ENCODE assay signal across 1 cellular context in the genomic region with DNA sequence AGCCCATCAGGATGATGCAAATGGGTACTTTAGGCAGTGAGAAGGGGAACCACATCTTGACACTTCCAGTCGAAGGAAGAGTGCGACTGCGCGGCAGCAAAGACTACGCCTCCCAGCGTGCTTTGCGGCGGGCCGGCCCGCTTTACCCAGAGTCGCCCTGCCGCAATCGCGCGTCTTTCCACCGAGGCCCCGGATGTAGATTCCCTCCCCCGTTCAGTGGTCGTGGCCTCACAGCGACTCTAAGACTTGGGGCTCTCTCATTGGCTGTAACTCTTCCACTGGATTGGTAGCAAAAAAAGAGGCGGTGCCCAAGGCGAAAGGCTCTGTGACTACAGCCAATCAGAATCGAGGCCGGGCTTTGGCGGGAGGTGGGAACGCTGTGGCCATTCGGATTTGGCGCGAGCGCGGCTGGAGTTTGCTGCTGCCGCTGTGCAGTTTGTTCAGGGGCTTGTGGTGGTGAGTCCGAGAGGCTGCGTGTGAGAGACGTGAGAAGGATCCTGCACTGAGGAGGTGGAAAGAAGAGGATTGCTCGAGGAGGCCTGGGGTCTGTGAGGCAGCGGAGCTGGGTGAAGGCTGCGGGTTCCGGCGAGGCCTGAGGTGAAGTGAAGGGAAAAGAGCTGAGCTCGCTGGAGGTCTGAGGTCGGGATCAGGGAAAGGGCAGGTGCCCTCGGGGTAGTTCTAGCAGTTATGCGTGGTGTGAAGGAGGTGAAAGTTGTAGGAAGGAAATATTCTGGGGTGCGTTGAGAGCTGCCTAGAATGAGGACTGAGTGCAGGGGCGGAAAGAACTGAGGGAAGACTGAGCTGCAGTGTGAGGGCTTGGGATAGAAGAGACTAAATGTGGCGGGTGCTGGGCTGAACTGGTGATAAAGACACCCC.
TF ChIP-seq lines count a peak whose summit lies in the region.

A gene with protein sequence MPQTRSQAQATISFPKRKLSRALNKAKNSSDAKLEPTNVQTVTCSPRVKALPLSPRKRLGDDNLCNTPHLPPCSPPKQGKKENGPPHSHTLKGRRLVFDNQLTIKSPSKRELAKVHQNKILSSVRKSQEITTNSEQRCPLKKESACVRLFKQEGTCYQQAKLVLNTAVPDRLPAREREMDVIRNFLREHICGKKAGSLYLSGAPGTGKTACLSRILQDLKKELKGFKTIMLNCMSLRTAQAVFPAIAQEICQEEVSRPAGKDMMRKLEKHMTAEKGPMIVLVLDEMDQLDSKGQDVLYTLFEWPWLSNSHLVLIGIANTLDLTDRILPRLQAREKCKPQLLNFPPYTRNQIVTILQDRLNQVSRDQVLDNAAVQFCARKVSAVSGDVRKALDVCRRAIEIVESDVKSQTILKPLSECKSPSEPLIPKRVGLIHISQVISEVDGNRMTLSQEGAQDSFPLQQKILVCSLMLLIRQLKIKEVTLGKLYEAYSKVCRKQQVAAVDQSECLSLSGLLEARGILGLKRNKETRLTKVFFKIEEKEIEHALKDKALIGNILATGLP (plus strand): TSS at position 386 of the 876 bp plus-strand sequence. CDS start 1,542 bp downstream, outside the sequence.

TF ChIP-seq in HepG2, 621 proteins besides CTCF, POLR2A, EP300 and RAD21 (continued from another document and continues in another):
- TF ChIP-seq, protein P1, sequence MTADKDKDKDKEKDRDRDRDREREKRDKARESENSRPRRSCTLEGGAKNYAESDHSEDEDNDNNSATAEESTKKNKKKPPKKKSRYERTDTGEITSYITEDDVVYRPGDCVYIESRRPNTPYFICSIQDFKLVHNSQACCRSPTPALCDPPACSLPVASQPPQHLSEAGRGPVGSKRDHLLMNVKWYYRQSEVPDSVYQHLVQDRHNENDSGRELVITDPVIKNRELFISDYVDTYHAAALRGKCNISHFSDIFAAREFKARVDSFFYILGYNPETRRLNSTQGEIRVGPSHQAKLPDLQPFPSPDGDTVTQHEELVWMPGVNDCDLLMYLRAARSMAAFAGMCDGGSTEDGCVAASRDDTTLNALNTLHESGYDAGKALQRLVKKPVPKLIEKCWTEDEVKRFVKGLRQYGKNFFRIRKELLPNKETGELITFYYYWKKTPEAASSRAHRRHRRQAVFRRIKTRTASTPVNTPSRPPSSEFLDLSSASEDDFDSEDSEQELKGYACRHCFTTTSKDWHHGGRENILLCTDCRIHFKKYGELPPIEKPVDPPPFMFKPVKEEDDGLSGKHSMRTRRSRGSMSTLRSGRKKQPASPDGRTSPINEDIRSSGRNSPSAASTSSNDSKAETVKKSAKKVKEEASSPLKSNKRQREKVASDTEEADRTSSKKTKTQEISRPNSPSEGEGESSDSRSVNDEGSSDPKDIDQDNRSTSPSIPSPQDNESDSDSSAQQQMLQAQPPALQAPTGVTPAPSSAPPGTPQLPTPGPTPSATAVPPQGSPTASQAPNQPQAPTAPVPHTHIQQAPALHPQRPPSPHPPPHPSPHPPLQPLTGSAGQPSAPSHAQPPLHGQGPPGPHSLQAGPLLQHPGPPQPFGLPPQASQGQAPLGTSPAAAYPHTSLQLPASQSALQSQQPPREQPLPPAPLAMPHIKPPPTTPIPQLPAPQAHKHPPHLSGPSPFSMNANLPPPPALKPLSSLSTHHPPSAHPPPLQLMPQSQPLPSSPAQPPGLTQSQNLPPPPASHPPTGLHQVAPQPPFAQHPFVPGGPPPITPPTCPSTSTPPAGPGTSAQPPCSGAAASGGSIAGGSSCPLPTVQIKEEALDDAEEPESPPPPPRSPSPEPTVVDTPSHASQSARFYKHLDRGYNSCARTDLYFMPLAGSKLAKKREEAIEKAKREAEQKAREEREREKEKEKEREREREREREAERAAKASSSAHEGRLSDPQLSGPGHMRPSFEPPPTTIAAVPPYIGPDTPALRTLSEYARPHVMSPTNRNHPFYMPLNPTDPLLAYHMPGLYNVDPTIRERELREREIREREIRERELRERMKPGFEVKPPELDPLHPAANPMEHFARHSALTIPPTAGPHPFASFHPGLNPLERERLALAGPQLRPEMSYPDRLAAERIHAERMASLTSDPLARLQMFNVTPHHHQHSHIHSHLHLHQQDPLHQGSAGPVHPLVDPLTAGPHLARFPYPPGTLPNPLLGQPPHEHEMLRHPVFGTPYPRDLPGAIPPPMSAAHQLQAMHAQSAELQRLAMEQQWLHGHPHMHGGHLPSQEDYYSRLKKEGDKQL (CRISPR knock-in tag; IDR thresholded peaks at IDR 0.05; ENCODE audit: low read depth), result no peak
- TF ChIP-seq, protein P2, sequence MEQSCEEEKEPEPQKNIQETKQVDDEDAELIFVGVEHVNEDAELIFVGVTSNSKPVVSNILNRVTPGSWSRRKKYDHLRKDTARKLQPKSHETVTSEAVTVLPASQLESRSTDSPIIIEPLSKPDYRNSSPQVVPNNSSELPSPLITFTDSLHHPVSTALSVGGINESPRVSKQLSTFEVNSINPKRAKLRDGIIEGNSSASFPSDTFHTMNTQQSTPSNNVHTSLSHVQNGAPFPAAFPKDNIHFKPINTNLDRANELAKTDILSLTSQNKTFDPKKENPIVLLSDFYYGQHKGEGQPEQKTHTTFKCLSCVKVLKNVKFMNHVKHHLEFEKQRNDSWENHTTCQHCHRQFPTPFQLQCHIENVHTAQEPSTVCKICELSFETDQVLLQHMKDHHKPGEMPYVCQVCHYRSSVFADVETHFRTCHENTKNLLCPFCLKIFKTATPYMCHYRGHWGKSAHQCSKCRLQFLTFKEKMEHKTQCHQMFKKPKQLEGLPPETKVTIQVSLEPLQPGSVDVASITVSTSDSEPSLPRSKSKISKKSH (CRISPR knock-in tag; IDR thresholded peaks at IDR 0.05; ENCODE audit: borderline replicate concordance), result peak; percentile 89
- TF ChIP-seq TRIM24 (CRISPR knock-in tag; IDR thresholded peaks at IDR 0.05) (no peak), ZNF850 (CRISPR knock-in tag; conservative IDR thresholded peaks at IDR 0.05) (no peak), KLF13 (CRISPR knock-in tag; IDR thresholded peaks at IDR 0.05) (no peak), GATAD1 (CRISPR knock-in tag; IDR thresholded peaks at IDR 0.05) (peak; percentile 92), HOXD1 (CRISPR knock-in tag; IDR thresholded peaks at IDR 0.05) (no peak; the same call in 1 of the 2 replicates), POLR2AphosphoS2 (IDR thresholded peaks at IDR 0.05; ENCODE audit: low read depth, low read length) (peak; percentile 67), SIX4 (CRISPR knock-in tag; IDR thresholded peaks at IDR 0.05) (0 out of 2 replicates have a peak, but pooled peaks have one; percentile 46), RFXAP (CRISPR knock-in tag; IDR thresholded peaks at IDR 0.05; ENCODE audit: borderline replicate concordance) (0 out of 2 replicates have a peak, but pooled peaks have one; percentile 74), GABPB1 (CRISPR knock-in tag; IDR thresholded peaks at IDR 0.05) (peak; percentile 94), HNRNPLL (IDR thresholded peaks at IDR 0.05; ENCODE audit: low read depth, low read length, poor library complexity, severe bottlenecking) (peak; percentile 75), TSC22D2 (CRISPR knock-in tag; IDR thresholded peaks at IDR 0.05; ENCODE audit: borderline replicate concordance) (peak; percentile 88; the same call in 1 of the 2 replicates), TCF7L2 (IDR thresholded peaks at IDR 0.05; ENCODE audit: low read depth, low read length) (no peak), SAFB2 (CRISPR knock-in tag; IDR thresholded peaks at IDR 0.05; ENCODE audit: borderline replicate concordance, low read depth) (peak; percentile 78; the same call in 1 of the 2 replicates), RXRA (CRISPR knock-in tag; IDR thresholded peaks at IDR 0.05) (peak; percentile 80; the same call in 1 of the 2 replicates), ZNF788 (CRISPR knock-in tag; IDR thresholded peaks at IDR 0.05; ENCODE audit: borderline replicate concordance) (peak; percentile 34; the same call in 1 of the 2 replicates), ZFP36 (IDR thresholded peaks at IDR 0.05; ENCODE audit: borderline replicate concordance, low read depth, low read length, partially characterized antibody) (no peak), CBFB (CRISPR knock-in tag; IDR thresholded peaks at IDR 0.05) (peak; percentile 79; the same call in 1 of the 2 replicates), ZNF569 (CRISPR knock-in tag; IDR thresholded peaks at IDR 0.05; ENCODE audit: borderline replicate concordance) (no peak), HNRNPL (IDR thresholded peaks at IDR 0.05; ENCODE audit: low read depth, low read length) (0 out of 2 replicates have a peak, but pooled peaks have one; percentile 54), MAF1 (CRISPR knock-in tag; IDR thresholded peaks at IDR 0.05; ENCODE audit: borderline replicate concordance) (no peak), REL (CRISPR knock-in tag; conservative IDR thresholded peaks at IDR 0.05) (no peak; the same call in 1 of the 2 replicates), ZMAT3 (CRISPR knock-in tag; conservative IDR thresholded peaks at IDR 0.05) (peak; percentile 79), ZNF12 (CRISPR knock-in tag; IDR thresholded peaks at IDR 0.05) (peak; percentile 1; the same call in 1 of the 2 replicates), GATA4 (IDR thresholded peaks at IDR 0.05; ENCODE audit: borderline replicate concordance, low read depth) (no peak)
- TF ChIP-seq, protein P3, sequence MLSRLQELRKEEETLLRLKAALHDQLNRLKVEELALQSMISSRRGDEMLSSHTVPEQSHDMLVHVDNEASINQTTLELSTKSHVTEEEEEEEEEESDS (CRISPR knock-in tag; IDR thresholded peaks at IDR 0.05; ENCODE audit: borderline replicate concordance), result no peak; the same call in 1 of the 2 replicates
- TF ChIP-seq, protein P4, sequence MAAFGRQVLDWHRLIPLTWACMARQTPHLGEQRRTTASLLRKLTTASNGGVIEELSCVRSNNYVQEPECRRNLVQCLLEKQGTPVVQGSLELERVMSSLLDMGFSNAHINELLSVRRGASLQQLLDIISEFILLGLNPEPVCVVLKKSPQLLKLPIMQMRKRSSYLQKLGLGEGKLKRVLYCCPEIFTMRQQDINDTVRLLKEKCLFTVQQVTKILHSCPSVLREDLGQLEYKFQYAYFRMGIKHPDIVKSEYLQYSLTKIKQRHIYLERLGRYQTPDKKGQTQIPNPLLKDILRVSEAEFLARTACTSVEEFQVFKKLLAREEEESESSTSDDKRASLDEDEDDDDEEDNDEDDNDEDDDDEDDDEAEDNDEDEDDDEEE (CRISPR knock-in tag; IDR thresholded peaks at IDR 0.05), result peak; percentile 73; the same call in 1 of the 2 replicates
- TF ChIP-seq, protein P5, sequence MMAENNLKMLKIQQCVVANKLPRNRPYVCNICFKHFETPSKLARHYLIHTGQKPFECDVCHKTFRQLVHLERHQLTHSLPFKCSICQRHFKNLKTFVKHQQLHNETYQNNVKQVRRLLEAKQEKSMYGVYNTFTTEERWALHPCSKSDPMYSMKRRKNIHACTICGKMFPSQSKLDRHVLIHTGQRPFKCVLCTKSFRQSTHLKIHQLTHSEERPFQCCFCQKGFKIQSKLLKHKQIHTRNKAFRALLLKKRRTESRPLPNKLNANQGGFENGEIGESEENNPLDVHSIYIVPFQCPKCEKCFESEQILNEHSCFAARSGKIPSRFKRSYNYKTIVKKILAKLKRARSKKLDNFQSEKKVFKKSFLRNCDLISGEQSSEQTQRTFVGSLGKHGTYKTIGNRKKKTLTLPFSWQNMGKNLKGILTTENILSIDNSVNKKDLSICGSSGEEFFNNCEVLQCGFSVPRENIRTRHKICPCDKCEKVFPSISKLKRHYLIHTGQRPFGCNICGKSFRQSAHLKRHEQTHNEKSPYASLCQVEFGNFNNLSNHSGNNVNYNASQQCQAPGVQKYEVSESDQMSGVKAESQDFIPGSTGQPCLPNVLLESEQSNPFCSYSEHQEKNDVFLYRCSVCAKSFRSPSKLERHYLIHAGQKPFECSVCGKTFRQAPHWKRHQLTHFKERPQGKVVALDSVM (CRISPR knock-in tag; IDR thresholded peaks at IDR 0.05), result peak; percentile 61; the same call in 1 of the 2 replicates
- TF ChIP-seq, protein P6, sequence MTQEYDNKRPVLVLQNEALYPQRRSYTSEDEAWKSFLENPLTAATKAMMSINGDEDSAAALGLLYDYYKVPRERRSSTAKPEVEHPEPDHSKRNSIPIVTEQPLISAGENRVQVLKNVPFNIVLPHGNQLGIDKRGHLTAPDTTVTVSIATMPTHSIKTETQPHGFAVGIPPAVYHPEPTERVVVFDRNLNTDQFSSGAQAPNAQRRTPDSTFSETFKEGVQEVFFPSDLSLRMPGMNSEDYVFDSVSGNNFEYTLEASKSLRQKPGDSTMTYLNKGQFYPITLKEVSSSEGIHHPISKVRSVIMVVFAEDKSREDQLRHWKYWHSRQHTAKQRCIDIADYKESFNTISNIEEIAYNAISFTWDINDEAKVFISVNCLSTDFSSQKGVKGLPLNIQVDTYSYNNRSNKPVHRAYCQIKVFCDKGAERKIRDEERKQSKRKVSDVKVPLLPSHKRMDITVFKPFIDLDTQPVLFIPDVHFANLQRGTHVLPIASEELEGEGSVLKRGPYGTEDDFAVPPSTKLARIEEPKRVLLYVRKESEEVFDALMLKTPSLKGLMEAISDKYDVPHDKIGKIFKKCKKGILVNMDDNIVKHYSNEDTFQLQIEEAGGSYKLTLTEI (CRISPR knock-in tag; conservative IDR thresholded peaks at IDR 0.05), result no peak
- TF ChIP-seq, protein P7, sequence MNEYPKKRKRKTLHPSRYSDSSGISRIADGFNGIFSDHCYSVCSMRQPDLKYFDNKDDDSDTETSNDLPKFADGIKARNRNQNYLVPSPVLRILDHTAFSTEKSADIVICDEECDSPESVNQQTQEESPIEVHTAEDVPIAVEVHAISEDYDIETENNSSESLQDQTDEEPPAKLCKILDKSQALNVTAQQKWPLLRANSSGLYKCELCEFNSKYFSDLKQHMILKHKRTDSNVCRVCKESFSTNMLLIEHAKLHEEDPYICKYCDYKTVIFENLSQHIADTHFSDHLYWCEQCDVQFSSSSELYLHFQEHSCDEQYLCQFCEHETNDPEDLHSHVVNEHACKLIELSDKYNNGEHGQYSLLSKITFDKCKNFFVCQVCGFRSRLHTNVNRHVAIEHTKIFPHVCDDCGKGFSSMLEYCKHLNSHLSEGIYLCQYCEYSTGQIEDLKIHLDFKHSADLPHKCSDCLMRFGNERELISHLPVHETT (CRISPR knock-in tag; conservative IDR thresholded peaks at IDR 0.05), result no peak
- TF ChIP-seq, protein P8, sequence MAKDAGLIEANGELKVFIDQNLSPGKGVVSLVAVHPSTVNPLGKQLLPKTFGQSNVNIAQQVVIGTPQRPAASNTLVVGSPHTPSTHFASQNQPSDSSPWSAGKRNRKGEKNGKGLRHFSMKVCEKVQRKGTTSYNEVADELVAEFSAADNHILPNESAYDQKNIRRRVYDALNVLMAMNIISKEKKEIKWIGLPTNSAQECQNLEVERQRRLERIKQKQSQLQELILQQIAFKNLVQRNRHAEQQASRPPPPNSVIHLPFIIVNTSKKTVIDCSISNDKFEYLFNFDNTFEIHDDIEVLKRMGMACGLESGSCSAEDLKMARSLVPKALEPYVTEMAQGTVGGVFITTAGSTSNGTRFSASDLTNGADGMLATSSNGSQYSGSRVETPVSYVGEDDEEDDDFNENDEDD (CRISPR knock-in tag; IDR thresholded peaks at IDR 0.05; ENCODE audit: borderline replicate concordance), result peak; percentile 100
